28 cellular contexts compared by ENCODE assay signal in the genomic region with DNA sequence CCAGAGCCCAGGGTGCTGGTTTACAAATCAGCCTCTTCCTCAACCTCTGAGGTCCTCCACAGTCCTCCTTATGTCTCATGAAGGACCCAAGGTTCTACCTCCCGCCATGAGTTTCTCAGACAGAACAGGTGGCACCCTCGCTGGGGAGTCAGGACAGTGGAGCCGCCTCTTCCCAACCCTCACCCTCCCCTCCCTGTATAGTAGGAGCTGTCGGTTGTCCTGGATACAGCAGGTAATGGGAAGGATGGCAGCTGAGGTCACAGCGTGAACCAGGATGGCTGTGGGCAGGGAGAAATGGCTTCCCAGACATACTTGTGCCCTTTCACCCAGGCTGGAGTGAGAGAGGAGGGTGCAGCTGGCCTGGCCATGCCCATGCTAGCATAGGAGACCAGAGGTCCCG.
"Had no signal": no experiment of that assay in that cellular context is flagged by ENCODE, and none has a peak within 500 bp of the region (broad histone marks: within the 10 kb centered on the region; RNA-seq: fewer than 3 reads in every experiment).

No MANE protein-coding gene starts in this region.

- DNase-seq: dermis blood vessel endothelial cell; effector memory CD4-positive, alpha-beta T cell; foreskin keratinocyte; heart right ventricle; hippocampal formation; left cardiac atrium; left lung; mesenchymal stem cell; mucosa of descending colon; naive thymus-derived CD4-positive, alpha-beta T cell; nucleus accumbens; stimulated activated CD4-positive, alpha-beta T cell treated with anti-CD3 and anti-CD28 coated beads, Interleukin-12 subunit alpha, Interleukin-12 subunit beta, amount 100 ng/mL, for 4 hours; stimulated activated CD4-positive, alpha-beta T cell treated with anti-CD3 and anti-CD28 coated beads, Interleukin-1b, Interleukin-23, amount 100 ng/mL, for 48 hours; stimulated activated CD4-positive, alpha-beta T cell treated with anti-CD3 and anti-CD28 coated beads, Interleukin-4, amount 100 ng/mL, for 1 hour; stimulated activated CD8-positive, alpha-beta memory T cell treated with anti-CD3 and anti-CD28 coated beads, Interleukin-4, amount 100 ng/mL, for 48 hours; stimulated activated naive CD4-positive, alpha-beta T cell; stimulated activated naive CD8-positive, alpha-beta T cell treated with anti-CD3 and anti-CD28 coated beads, Interleukin-15, amount 100 ng/mL, for 72 hours; transverse colon had no signal

- H3K4me1 Mint-ChIP-seq: neural progenitor cell had no signal

- H3K36me3 ChIP-seq: esophagus muscularis mucosa, gastroesophageal sphincter, heart right ventricle, left lung, neural progenitor cell, prostate gland, right atrium auricular region, suprapubic skin, transverse colon had no signal

- H3K36me3 Mint-ChIP-seq: mesothelial cell of epicardium; naive thymus-derived CD4-positive, alpha-beta T cell; neural progenitor cell had no signal

- H3K4me1 ChIP-seq: esophagus muscularis mucosa, foreskin keratinocyte, gastroesophageal sphincter, heart right ventricle, left lung, neural progenitor cell, prostate gland, right atrium auricular region, suprapubic skin, transverse colon had no signal

- H3K9me3 Mint-ChIP-seq: mesothelial cell of epicardium; nephron; neural progenitor cell; stimulated activated naive CD8-positive, alpha-beta T cell treated with anti-CD3 and anti-CD28 coated beads, Interleukin-15, amount 100 ng/mL, for 72 hours had no signal

- H3K9ac ChIP-seq: neural progenitor cell had no signal

- H3K4me3 Mint-ChIP-seq: mesothelial cell of epicardium; naive thymus-derived CD4-positive, alpha-beta T cell; nephron; stimulated activated naive CD8-positive, alpha-beta T cell treated with anti-CD3 and anti-CD28 coated beads, Interleukin-15, amount 100 ng/mL, for 72 hours had no signal

- H2AFZ ChIP-seq: neural progenitor cell had no signal

- ATAC-seq: foreskin keratinocyte; gastroesophageal sphincter; heart right ventricle; left cardiac atrium; left lung; mucosa of descending colon; naive thymus-derived CD4-positive, alpha-beta T cell; sciatic nerve; stimulated activated naive CD8-positive, alpha-beta T cell treated with anti-CD3 and anti-CD28 coated beads, Interleukin-15, amount 100 ng/mL, for 72 hours had no signal

- H3K4me2 ChIP-seq: neural progenitor cell, smooth muscle cell had no signal

- H3K9me3 ChIP-seq: esophagus muscularis mucosa, gastroesophageal sphincter, heart right ventricle, left lung, mucosa of descending colon, prostate gland, right atrium auricular region, suprapubic skin, transverse colon had no signal

- H3K27ac Mint-ChIP-seq: mesothelial cell of epicardium; naive thymus-derived CD4-positive, alpha-beta T cell; nephron; stimulated activated naive CD8-positive, alpha-beta T cell treated with anti-CD3 and anti-CD28 coated beads, Interleukin-15, amount 100 ng/mL, for 72 hours had no signal

- H3K27ac ChIP-seq: esophagus muscularis mucosa, foreskin keratinocyte, gastroesophageal sphincter, heart right ventricle, left lung, neural progenitor cell, prostate gland, right atrium auricular region, suprapubic skin, transverse colon had no signal

- H3K4me3 ChIP-seq: esophagus muscularis mucosa, gastroesophageal sphincter, heart right ventricle, left lung, mucosa of descending colon, neural progenitor cell, prostate gland, right atrium auricular region, smooth muscle cell, suprapubic skin, transverse colon had no signal

- H3K27me3 ChIP-seq: foreskin keratinocyte, left lung, neural progenitor cell, right atrium auricular region, transverse colon had no signal
